In the genomic region with DNA sequence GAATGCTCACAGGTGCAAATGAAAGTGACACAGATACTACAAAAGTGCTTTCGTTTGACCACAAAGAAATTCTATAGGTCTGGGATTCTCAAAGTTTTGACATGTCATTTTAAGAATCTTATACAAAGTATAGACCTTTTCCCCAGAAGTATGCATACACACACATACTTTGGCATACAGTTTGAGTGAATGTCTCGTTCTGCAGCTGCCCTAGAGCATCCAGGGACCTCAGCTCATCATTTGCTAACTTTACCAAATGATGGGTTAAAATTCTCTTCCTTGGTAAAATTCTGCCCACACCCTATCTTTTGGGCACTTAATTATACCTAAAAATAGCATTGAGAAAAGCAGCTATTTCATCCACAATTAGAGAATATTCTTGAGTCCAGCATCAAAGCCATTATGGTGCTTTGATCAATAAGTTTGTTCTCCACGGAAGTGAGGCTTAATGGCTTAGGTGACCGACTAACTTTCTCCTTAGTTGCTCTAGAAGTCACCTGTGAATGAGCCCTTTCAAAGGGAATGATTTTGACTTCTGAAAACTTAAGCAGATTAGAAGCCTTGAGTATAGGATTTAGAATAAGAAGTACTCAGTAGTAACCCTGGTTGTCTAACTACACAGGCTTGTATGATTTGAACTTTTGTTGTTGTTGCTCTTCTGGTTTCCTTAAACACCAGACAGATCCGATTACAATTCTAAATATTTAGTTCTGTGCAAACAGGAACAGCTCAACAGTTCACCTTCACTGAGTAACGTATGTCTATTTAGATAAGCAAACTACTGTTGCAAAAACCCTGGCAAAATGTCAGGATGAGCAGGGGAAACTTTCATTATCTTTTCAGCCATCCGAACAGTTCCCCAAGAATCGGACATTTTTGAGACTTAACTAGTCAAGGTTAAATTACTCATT, we compare ENCODE assay signal across 1 cellular context.
A peak's percentile ranks its signal among the peaks of the same experiment; 100 is the strongest.
TF ChIP-seq lines count a peak whose summit lies in the region.

No MANE protein-coding gene starts in this region.

TF ChIP-seq in HepG2, 621 proteins besides CTCF, POLR2A, EP300 and RAD21 (continued from another document and continues in another):
- TF ChIP-seq KIAA2018 (CRISPR knock-in tag; IDR thresholded peaks at IDR 0.05; ENCODE audit: borderline replicate concordance), result no peak
- TF ChIP-seq ZSCAN25 (CRISPR knock-in tag; IDR thresholded peaks at IDR 0.05), result no peak
- TF ChIP-seq GLMP (CRISPR knock-in tag; IDR thresholded peaks at IDR 0.05; ENCODE audit: borderline replicate concordance), result no peak
- no peak for TF ChIP-seq ZNF749 (CRISPR knock-in tag; IDR thresholded peaks at IDR 0.05; ENCODE audit: borderline replicate concordance)
- no peak for TF ChIP-seq BHLHE40 (IDR thresholded peaks at IDR 0.05; ENCODE audit: low read length)
- TF ChIP-seq YEATS4 (CRISPR knock-in tag; IDR thresholded peaks at IDR 0.05; ENCODE audit: borderline replicate concordance), result no peak
- peak; percentile 73 for TF ChIP-seq HNF4A (CRISPR knock-in tag; IDR thresholded peaks at IDR 0.05)
- TF ChIP-seq ZNF7 (CRISPR knock-in tag; IDR thresholded peaks at IDR 0.05), result no peak
- no peak for TF ChIP-seq STAT5B (CRISPR knock-in tag; IDR thresholded peaks at IDR 0.05)
- TF ChIP-seq HNF4G (IDR thresholded peaks at IDR 0.05; ENCODE audit: borderline replicate concordance, low read depth, low read length), result peak; percentile 68
- TF ChIP-seq HNF4G (CRISPR knock-in tag; IDR thresholded peaks at IDR 0.05; ENCODE audit: borderline replicate concordance, low read depth), result no peak
- no peak for TF ChIP-seq ZNF605 (CRISPR knock-in tag; IDR thresholded peaks at IDR 0.05)
- no peak for TF ChIP-seq GLI4 (CRISPR knock-in tag; IDR thresholded peaks at IDR 0.05; ENCODE audit: borderline replicate concordance)
- no peak for TF ChIP-seq KAT2B (IDR thresholded peaks at IDR 0.05; ENCODE audit: borderline replicate concordance, low read depth, low read length)
- 0 out of 2 replicates have a peak, but pooled peaks have one; percentile 31 for TF ChIP-seq YEATS2 (CRISPR knock-in tag; IDR thresholded peaks at IDR 0.05; ENCODE audit: borderline replicate concordance)
- TF ChIP-seq ZNF746 (CRISPR knock-in tag; IDR thresholded peaks at IDR 0.05), result no peak
- peak; percentile 87 for TF ChIP-seq SKI (IDR thresholded peaks at IDR 0.05; ENCODE audit: partially characterized antibody)
- no peak for TF ChIP-seq GTF3A (CRISPR knock-in tag; conservative IDR thresholded peaks at IDR 0.05)
- TF ChIP-seq, protein P1, sequence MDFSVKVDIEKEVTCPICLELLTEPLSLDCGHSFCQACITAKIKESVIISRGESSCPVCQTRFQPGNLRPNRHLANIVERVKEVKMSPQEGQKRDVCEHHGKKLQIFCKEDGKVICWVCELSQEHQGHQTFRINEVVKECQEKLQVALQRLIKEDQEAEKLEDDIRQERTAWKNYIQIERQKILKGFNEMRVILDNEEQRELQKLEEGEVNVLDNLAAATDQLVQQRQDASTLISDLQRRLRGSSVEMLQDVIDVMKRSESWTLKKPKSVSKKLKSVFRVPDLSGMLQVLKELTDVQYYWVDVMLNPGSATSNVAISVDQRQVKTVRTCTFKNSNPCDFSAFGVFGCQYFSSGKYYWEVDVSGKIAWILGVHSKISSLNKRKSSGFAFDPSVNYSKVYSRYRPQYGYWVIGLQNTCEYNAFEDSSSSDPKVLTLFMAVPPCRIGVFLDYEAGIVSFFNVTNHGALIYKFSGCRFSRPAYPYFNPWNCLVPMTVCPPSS (IDR thresholded peaks at IDR 0.05), result no peak
- TF ChIP-seq, protein P2, sequence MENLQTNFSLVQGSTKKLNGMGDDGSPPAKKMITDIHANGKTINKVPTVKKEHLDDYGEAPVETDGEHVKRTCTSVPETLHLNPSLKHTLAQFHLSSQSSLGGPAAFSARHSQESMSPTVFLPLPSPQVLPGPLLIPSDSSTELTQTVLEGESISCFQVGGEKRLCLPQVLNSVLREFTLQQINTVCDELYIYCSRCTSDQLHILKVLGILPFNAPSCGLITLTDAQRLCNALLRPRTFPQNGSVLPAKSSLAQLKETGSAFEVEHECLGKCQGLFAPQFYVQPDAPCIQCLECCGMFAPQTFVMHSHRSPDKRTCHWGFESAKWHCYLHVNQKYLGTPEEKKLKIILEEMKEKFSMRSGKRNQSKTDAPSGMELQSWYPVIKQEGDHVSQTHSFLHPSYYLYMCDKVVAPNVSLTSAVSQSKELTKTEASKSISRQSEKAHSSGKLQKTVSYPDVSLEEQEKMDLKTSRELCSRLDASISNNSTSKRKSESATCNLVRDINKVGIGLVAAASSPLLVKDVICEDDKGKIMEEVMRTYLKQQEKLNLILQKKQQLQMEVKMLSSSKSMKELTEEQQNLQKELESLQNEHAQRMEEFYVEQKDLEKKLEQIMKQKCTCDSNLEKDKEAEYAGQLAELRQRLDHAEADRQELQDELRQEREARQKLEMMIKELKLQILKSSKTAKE (CRISPR knock-in tag; IDR thresholded peaks at IDR 0.05; ENCODE audit: borderline replicate concordance), result no peak; the same call in 1 of the 2 replicates
- TF ChIP-seq, protein P3, sequence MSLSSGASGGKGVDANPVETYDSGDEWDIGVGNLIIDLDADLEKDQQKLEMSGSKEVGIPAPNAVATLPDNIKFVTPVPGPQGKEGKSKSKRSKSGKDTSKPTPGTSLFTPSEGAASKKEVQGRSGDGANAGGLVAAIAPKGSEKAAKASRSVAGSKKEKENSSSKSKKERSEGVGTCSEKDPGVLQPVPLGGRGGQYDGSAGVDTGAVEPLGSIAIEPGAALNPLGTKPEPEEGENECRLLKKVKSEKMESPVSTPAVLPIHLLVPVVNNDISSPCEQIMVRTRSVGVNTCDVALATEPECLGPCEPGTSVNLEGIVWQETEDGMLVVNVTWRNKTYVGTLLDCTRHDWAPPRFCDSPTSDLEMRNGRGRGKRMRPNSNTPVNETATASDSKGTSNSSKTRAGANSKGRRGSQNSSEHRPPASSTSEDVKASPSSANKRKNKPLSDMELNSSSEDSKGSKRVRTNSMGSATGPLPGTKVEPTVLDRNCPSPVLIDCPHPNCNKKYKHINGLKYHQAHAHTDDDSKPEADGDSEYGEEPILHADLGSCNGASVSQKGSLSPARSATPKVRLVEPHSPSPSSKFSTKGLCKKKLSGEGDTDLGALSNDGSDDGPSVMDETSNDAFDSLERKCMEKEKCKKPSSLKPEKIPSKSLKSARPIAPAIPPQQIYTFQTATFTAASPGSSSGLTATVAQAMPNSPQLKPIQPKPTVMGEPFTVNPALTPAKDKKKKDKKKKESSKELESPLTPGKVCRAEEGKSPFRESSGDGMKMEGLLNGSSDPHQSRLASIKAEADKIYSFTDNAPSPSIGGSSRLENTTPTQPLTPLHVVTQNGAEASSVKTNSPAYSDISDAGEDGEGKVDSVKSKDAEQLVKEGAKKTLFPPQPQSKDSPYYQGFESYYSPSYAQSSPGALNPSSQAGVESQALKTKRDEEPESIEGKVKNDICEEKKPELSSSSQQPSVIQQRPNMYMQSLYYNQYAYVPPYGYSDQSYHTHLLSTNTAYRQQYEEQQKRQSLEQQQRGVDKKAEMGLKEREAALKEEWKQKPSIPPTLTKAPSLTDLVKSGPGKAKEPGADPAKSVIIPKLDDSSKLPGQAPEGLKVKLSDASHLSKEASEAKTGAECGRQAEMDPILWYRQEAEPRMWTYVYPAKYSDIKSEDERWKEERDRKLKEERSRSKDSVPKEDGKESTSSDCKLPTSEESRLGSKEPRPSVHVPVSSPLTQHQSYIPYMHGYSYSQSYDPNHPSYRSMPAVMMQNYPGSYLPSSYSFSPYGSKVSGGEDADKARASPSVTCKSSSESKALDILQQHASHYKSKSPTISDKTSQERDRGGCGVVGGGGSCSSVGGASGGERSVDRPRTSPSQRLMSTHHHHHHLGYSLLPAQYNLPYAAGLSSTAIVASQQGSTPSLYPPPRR (CRISPR knock-in tag; IDR thresholded peaks at IDR 0.05; ENCODE audit: borderline replicate concordance), result peak; percentile 28; the same call in 1 of the 2 replicates
- TF ChIP-seq HDAC1 (CRISPR knock-in tag; IDR thresholded peaks at IDR 0.05), result peak; percentile 77
- TF ChIP-seq ZNF331 (CRISPR knock-in tag; IDR thresholded peaks at IDR 0.05), result peak; percentile 69
- peak; percentile 72; the same call in 1 of the 2 replicates for TF ChIP-seq ZBTB25 (CRISPR knock-in tag; IDR thresholded peaks at IDR 0.05)
- no peak for TF ChIP-seq ZKSCAN1 (IDR thresholded peaks at IDR 0.05; ENCODE audit: low read length)
- peak; percentile 64 for TF ChIP-seq RXRB (CRISPR knock-in tag; IDR thresholded peaks at IDR 0.05; ENCODE audit: borderline replicate concordance)
- TF ChIP-seq FOXJ3 (CRISPR knock-in tag; IDR thresholded peaks at IDR 0.05; ENCODE audit: borderline replicate concordance), result peak; percentile 90; the same call in 1 of the 2 replicates
- TF ChIP-seq ATF2 (CRISPR knock-in tag; IDR thresholded peaks at IDR 0.05), result peak; percentile 53; the same call in 1 of the 2 replicates
